Comparison of ENCODE assay signal across 25 cellular contexts in the genomic region with DNA sequence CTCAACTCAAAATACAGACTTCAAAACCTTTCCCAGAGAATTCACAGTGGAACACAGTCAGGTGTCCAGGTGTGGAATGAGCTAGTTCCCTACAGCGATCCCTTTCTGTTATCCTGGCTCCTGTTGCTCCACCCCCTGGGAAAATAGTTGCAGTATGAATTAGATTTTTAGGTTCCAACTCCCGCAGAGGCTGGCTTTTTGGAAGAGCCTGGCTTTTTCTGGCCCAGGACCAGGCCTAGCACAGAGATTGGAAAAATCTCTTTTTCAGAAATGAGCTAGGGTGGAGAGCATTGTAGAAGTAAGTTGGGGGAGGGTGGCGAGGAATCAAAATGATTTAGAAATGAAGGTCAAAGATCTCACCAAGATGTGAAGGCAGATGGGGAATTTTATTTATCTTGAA. TPM values are rescaled to one million over a fixed set of nuclear protein-coding genes. Genes with fewer than 3 reads are reported as not detected.
DNase-seq lines count a peak whose midpoint lies in the region; ATAC-seq and TF ChIP-seq lines count a peak whose summit lies in the region.
"Had no signal": no experiment of that assay in that cellular context is flagged by ENCODE, and none has a peak within 500 bp of the region (broad histone marks: within the 10 kb centered on the region; RNA-seq: fewer than 3 reads in every experiment).

No MANE protein-coding gene starts in this region.

- H3K9me3 Mint-ChIP-seq in endodermal cell = no peaks in the 10 kb centered on the region
- H3K9me3 Mint-ChIP-seq: CD8-positive, alpha-beta T cell had no signal

- no peak for TF ChIP-seq EP300 in esophagus muscularis mucosa (IDR thresholded peaks at IDR 0.05)

- H3K23ac ChIP-seq in mesenchymal stem cell (ENCODE audit: low read length in 2 of 2) = no peak overlapping the region

- 91 to 100% methylated on average over 2 to 3 of the region's 3 CpGs for WGBS in endodermal cell (ENCODE audit: insufficient coverage in 1 of 2, insufficient read length in 1 of 2), 2 experiments
- over 99% methylated on average over 3 of the region's 3 CpGs for WGBS in mesenchymal stem cell
- 53% methylated on average over 3 of the region's 3 CpGs for WGBS in esophagus muscularis mucosa
- WGBS in right lobe of liver (ENCODE audit: insufficient coverage, low coverage, low lambda C conversion rate, missing lambda C conversion rate) = 77% methylated on average over 3 of the region's 3 CpGs

- no peak overlapping the region for H2BK15ac ChIP-seq in mesenchymal stem cell (ENCODE audit: low read depth, poor library complexity, severe bottlenecking)

- no peak overlapping the region for H2BK5ac ChIP-seq in mesenchymal stem cell (ENCODE audit: low read depth, low read length, poor library complexity, severe bottlenecking)

- H3K4me1 ChIP-seq in endodermal cell (ENCODE audit: control insufficient read depth, insufficient read depth, low read length) (no peaks in the 10 kb centered on the region), mesenchymal stem cell (ENCODE audit: control insufficient read depth, insufficient read depth, low read depth, low read length) (no peaks in the 10 kb centered on the region), thoracic aorta (ENCODE audit: control insufficient read depth in 1 of 2, low read depth in 2 of 2) (peaks cover 31 to 77% of the 10 kb centered on the region in 2 donors), esophagus muscularis mucosa (peaks cover 0 to 58% (median 31%) of the 10 kb centered on the region in 4 donors), right lobe of liver (peaks cover 0 to 4% (median 2%) of the 10 kb centered on the region in 4 donors)

- H3K4me3 ChIP-seq in endodermal cell (ENCODE audit: low read length) = no peak overlapping the region
- peak overlapping the region in 1 of 2 experiments; percentile 61 for H3K4me3 ChIP-seq in mesenchymal stem cell (ENCODE audit: insufficient read depth in 1 of 2, low read depth in 1 of 2, low read length in 2 of 2)
- peak overlapping the region; percentile 50 for H3K4me3 ChIP-seq in thoracic aorta
- H3K4me3 ChIP-seq in esophagus muscularis mucosa = no peak overlapping the region
- H3K4me3 ChIP-seq in right lobe of liver = no peak overlapping the region
- H3K4me3 ChIP-seq: cardiac muscle cell, K562, upper lobe of left lung had no signal

- peaks cover 14% of the 10 kb centered on the region for H3K79me1 ChIP-seq in mesenchymal stem cell (replicated peaks; ENCODE audit: low read length, poor library complexity, severe bottlenecking)

- no peak overlapping the region for H2AK5ac ChIP-seq in mesenchymal stem cell (ENCODE audit: low read length, severe bottlenecking)

- no peak overlapping the region for H3K4ac ChIP-seq in mesenchymal stem cell (ENCODE audit: low read depth in 1 of 2, low read length in 2 of 2)

- H2BK12ac ChIP-seq in mesenchymal stem cell (ENCODE audit: low read length in 2 of 2) = no peak overlapping the region

- no peak overlapping the region for H2AFZ ChIP-seq in mesenchymal stem cell (ENCODE audit: low read depth, low read length)

- H3K36me3 ChIP-seq in endodermal cell (ENCODE audit: control insufficient read depth, insufficient read depth, low read length) (peaks cover 21% of the 10 kb centered on the region), mesenchymal stem cell (ENCODE audit: control insufficient read depth in 1 of 2, insufficient read depth in 2 of 2, low read depth in 1 of 2, low read length in 2 of 2) (no peaks in the 10 kb centered on the region), thoracic aorta (no peaks in the 10 kb centered on the region), esophagus muscularis mucosa (no peaks in the 10 kb centered on the region), right lobe of liver (no peaks in the 10 kb centered on the region)
- H3K36me3 ChIP-seq: cardiac muscle cell, upper lobe of left lung had no signal

- no peak overlapping the region for H4K8ac ChIP-seq in mesenchymal stem cell (ENCODE audit: low read length)

- ATAC-seq in thoracic aorta (ENCODE audit: insufficient number of reproducible peaks, low FRiP score, low read depth) (no peak), right lobe of liver (no peak)
- ATAC-seq: activated CD4-positive, alpha-beta T cell treated with anti-CD3 and anti-CD28 coated beads for 36 hours; CD8-positive, alpha-beta T cell; K562; T-helper 17 cell had no signal

- H4K91ac ChIP-seq in mesenchymal stem cell (ENCODE audit: low read length) = no peak overlapping the region

- peak; percentile 20 for DNase-seq in DMS 273 (lab: John Stamatoyannopoulos, UW; ENCODE audit: unreplicated experiment)
- DNase-seq in DMS 273 treated with DMSO at 0.1 percent for 48 hours (lab: John Stamatoyannopoulos, UW) = no peak
- DNase-seq in endodermal cell = no peak
- DNase-seq in mesenchymal stem cell = no peak
- DNase-seq in thoracic aorta (ENCODE audit: low spot score) = no peak
- no peak for DNase-seq in esophagus muscularis mucosa (ENCODE audit: extremely low spot score)
- no peak for DNase-seq in right lobe of liver
- no peak for DNase-seq in NCI-H146 (lab: John Stamatoyannopoulos, UW)
- DNase-seq: activated CD4-positive, alpha-beta T cell treated with anti-CD3 and anti-CD28 coated beads for 36 hours; activated CD8-positive, alpha-beta memory T cell treated with anti-CD3 and anti-CD28 coated beads for 24 hours; activated naive CD4-positive, alpha-beta T cell; activated T-cell treated with anti-CD3 and anti-CD28 coated beads, Interleukin-2, amount 50 U/mL, for 1 hour; AML-193; CD8-positive, alpha-beta T cell; DMS153; foreskin fibroblast; NCI-H1417 treated with DMSO at 0.1 percent for 48 hours; NCI-H510A; NK-92 treated with Interleukin-12 subunit alpha and Interleukin-12 subunit beta, amount 100 ng/mL, for 24 hours; stimulated activated CD8-positive, alpha-beta memory T cell treated with anti-CD3 and anti-CD28 coated beads, Interleukin-4, amount 100 ng/mL, for 48 hours; T-helper 17 cell; upper lobe of left lung had no signal

- TF ChIP-seq CTCF in endodermal cell (conservative IDR thresholded peaks at IDR 0.05) (no peak), thoracic aorta (IDR thresholded peaks at IDR 0.05) (no peak), esophagus muscularis mucosa (IDR thresholded peaks at IDR 0.05) (no peak), right lobe of liver (IDR thresholded peaks at IDR 0.05) (no peak)

- H3K36me3 Mint-ChIP-seq in endodermal cell (ENCODE audit: low read depth) = no peaks in the 10 kb centered on the region
- H3K36me3 Mint-ChIP-seq: CD8-positive, alpha-beta T cell had no signal

- H3K18ac ChIP-seq in mesenchymal stem cell (ENCODE audit: low read depth in 1 of 2, low read length in 2 of 2) = no peak overlapping the region

- peak overlapping the region; percentile 42 for H3K27ac Mint-ChIP-seq in endodermal cell
- H3K27ac Mint-ChIP-seq: activated CD4-positive, alpha-beta T cell treated with anti-CD3 and anti-CD28 coated beads for 36 hours; CD8-positive, alpha-beta T cell; T-helper 17 cell had no signal

- no peak for TF ChIP-seq POLR2A in esophagus muscularis mucosa (IDR thresholded peaks at IDR 0.05; ENCODE audit: low read depth)
- no peak for TF ChIP-seq POLR2A in right lobe of liver (IDR thresholded peaks at IDR 0.05)

- peaks cover 14% of the 10 kb centered on the region for H3K4me1 Mint-ChIP-seq in endodermal cell
- H3K4me1 Mint-ChIP-seq: activated CD4-positive, alpha-beta T cell treated with anti-CD3 and anti-CD28 coated beads for 36 hours; T-helper 17 cell had no signal

- H3K9ac ChIP-seq in endodermal cell (ENCODE audit: extremely low read depth, low read length, poor library complexity, severe bottlenecking) (no peak overlapping the region), mesenchymal stem cell (ENCODE audit: low read length) (peak overlapping the region; percentile 56)

- H3K4me3 Mint-ChIP-seq in endodermal cell = no peak overlapping the region
- H3K4me3 Mint-ChIP-seq: activated CD4-positive, alpha-beta T cell treated with anti-CD3 and anti-CD28 coated beads for 36 hours; CD8-positive, alpha-beta T cell; T-helper 17 cell had no signal

- H3K9me3 ChIP-seq in endodermal cell (ENCODE audit: control insufficient read depth, low read length) (no peaks in the 10 kb centered on the region), mesenchymal stem cell (ENCODE audit: control insufficient read depth, low read length) (no peaks in the 10 kb centered on the region), thoracic aorta (no peaks in the 10 kb centered on the region), esophagus muscularis mucosa (no peaks in the 10 kb centered on the region), right lobe of liver (no peaks in the 10 kb centered on the region)
- H3K9me3 ChIP-seq: upper lobe of left lung had no signal

- no peak overlapping the region for H3K14ac ChIP-seq in mesenchymal stem cell (ENCODE audit: low read length in 2 of 2)

- H3K27ac ChIP-seq in endodermal cell (ENCODE audit: low read depth, low read length) (no peak overlapping the region), mesenchymal stem cell (ENCODE audit: low read length, poor library complexity, severe bottlenecking) (no peak overlapping the region), thoracic aorta (peak overlapping the region; percentile 41 to 48), esophagus muscularis mucosa (replicated peaks in 1 of 4) (no peak overlapping the region), right lobe of liver (no peak overlapping the region)
- H3K27ac ChIP-seq: 22Rv1, cardiac muscle cell, upper lobe of left lung had no signal

- intact Hi-C loops in esophagus muscularis mucosa (cut with DNase I) (no loop called here), right lobe of liver (cut with DNase I) (no loop called here)

- H2BK120ac ChIP-seq in mesenchymal stem cell (ENCODE audit: low read depth, low read length) = no peak overlapping the region

- H3K27me3 ChIP-seq in endodermal cell (ENCODE audit: control insufficient read depth, insufficient read depth, low read length, poor library complexity, severe bottlenecking) (no peaks in the 10 kb centered on the region), mesenchymal stem cell (ENCODE audit: control insufficient read depth in 1 of 2, insufficient read depth in 1 of 2, low read length in 2 of 2) (no peaks in the 10 kb centered on the region), thoracic aorta (replicated peaks; ENCODE audit: insufficient read depth) (no peaks in the 10 kb centered on the region), esophagus muscularis mucosa (no peaks in the 10 kb centered on the region), right lobe of liver (no peaks in the 10 kb centered on the region)
- H3K27me3 ChIP-seq: cardiac muscle cell, upper lobe of left lung had no signal

- no peaks in the 10 kb centered on the region for H3K27me3 Mint-ChIP-seq in endodermal cell (ENCODE audit: insufficient read depth)
- H3K27me3 Mint-ChIP-seq: activated CD4-positive, alpha-beta T cell treated with anti-CD3 and anti-CD28 coated beads for 36 hours; T-helper 17 cell had no signal

- H3K4me2 ChIP-seq in mesenchymal stem cell (ENCODE audit: low read length, poor library complexity, severe bottlenecking) = no peak overlapping the region

RNA-seq across cellular contexts. Expression of a gene that starts 27.1 kb away (rescaled TPM):
- 100 to 1,000 TPM; 117 to 153 TPM for total RNA-seq in endodermal cell
- polyA plus RNA-seq in endodermal cell (2013, experiment 1 of 2) = 104 TPM
- 133 TPM for polyA plus RNA-seq in endodermal cell (2013, experiment 2 of 2)
- polyA plus RNA-seq in mesenchymal stem cell (2013, experiment 1 of 2) = 506 TPM
- 508 TPM for polyA plus RNA-seq in mesenchymal stem cell (2013, experiment 2 of 2)
- 100 to 1,000 TPM in 1 of 2 donors, 10 to 100 TPM in 1; 99.4 to 135 TPM for total RNA-seq in thoracic aorta
- 10 to 100 TPM; 49.9 to 68.5 (median 59.0) TPM for total RNA-seq in esophagus muscularis mucosa
- 10 to 100 TPM in 1 of 6 experiments, 1 to 10 TPM in 5; 5.7 to 17.6 (median 8.6) TPM for total RNA-seq in right lobe of liver

Comparison
In these comparisons a context has a peak if more than half of its experiments do, and no peak if none do; other contexts are left out.
1. H3K27ac ChIP-seq: peak in thoracic aorta (2 of 2); none in endodermal cell (single experiment), mesenchymal stem cell (single experiment), esophagus muscularis mucosa (0 of 4) and right lobe of liver (0 of 3).